In the genomic region with DNA sequence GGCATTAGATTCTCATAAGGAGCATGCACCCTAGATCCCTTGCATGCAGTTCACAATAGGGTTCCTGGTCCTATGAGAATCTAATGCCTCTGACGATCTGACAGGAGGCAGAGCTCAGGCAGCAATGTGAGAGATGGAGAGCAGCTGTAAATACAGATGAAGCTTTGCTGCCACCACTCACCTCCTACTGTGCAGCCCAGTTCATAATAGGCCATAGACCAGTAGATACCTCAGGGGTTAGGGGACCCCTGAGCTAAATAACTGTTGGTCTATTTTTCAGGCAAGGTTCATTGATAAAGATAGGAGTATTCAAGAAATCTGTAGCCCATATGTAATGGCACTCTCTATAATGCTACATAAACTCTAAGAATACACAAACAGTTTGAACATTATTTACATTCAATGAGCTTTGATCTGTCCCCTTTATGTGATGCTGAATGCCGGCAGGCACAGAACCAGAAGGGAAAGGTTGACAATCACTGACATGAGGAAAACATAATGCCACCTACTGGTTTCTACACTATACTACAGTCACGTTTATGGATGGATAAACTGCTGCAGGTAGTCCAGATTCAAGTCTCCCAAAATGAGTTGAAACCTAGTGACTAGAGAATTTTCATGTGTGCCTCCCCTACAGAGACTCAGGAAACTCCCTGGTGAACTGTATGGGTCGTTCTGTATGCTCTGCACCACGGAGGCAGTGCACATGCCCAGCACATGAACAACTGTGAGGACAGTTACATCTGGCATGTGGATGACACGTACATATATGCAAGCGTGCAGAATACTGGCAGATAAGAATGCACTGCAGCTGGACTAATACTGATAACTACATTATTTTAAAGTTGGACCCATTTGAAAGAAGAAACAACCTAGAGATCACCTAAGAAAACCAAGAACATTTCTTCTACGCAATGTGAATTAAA, we compare ENCODE assay signal across 8 cellular contexts.
A peak's percentile ranks its signal among the peaks of the same experiment; 100 is the strongest.
DNase-seq lines count a peak whose midpoint lies in the region; ATAC-seq and TF ChIP-seq lines count a peak whose summit lies in the region.

No MANE protein-coding gene starts in this region.

- TF ChIP-seq CTCF in NB4 (IDR thresholded peaks at IDR 0.05; ENCODE audit: low read depth, low read length) (peak; percentile 53), heart left ventricle (IDR thresholded peaks at IDR 0.05) (peak; percentile 43 to 75 (median 62)), suprapubic skin (IDR thresholded peaks at IDR 0.05) (peak; percentile 11 to 49)

- WGBS in heart left ventricle, 4 donors, result 47 to 59% (median 52%) methylated on average over 8 of the region's 8 CpGs
- WGBS in suprapubic skin, result 55% methylated on average over 8 of the region's 8 CpGs

- H3K27me3 ChIP-seq in heart left ventricle (no peaks in the 10 kb centered on the region), suprapubic skin (no peaks in the 10 kb centered on the region)

- TF ChIP-seq POLR2A in NB4 (IDR thresholded peaks at IDR 0.05; ENCODE audit: extremely low read depth, insufficient read length) (no peak), heart left ventricle (IDR thresholded peaks at IDR 0.05) (no peak), suprapubic skin (IDR thresholded peaks at IDR 0.05) (no peak)

- peak; percentile 57 for ATAC-seq in Right ventricle myocardium inferior
- peak; percentile 80 for ATAC-seq in HG02588 (IDR thresholded peaks at IDR 0.05; ENCODE audit: unreplicated experiment)
- peak in 3 of 4 donors; percentile 66 to 80 (median 75) for ATAC-seq in heart left ventricle

- no peak overlapping the region for H3K4me3 ChIP-seq in NB4 (ENCODE audit: low read depth, low read length)
- H3K4me3 ChIP-seq in heart left ventricle, result no peak overlapping the region
- H3K4me3 ChIP-seq in suprapubic skin, result no peak overlapping the region

- H3K4me1 ChIP-seq in heart left ventricle, result peaks cover 0 to 28% (median 2%) of the 10 kb centered on the region in 12 donors
- H3K4me1 ChIP-seq in suprapubic skin, result no peaks in the 10 kb centered on the region

- DNase-seq in Right ventricle myocardium inferior (ENCODE audit: missing footprints) (no peak), cardiac septum (ENCODE audit: low spot score) (no peak), NB4 (ENCODE audit: low read depth) (peak; percentile 50), UCSD-AML1 (lab: John Stamatoyannopoulos, UW; ENCODE audit: unreplicated experiment) (peak; percentile 7), heart left ventricle (no peak), suprapubic skin (ENCODE audit: low spot score in 2 of 2) (no peak), NCI-H1930 (lab: John Stamatoyannopoulos, UW) (no peak)

- H3K9me3 ChIP-seq in heart left ventricle (no peaks in the 10 kb centered on the region), suprapubic skin (no peaks in the 10 kb centered on the region)

- intact Hi-C loops in Right ventricle myocardium inferior (cut with DNase I), result loop anchor here (1.0 kb wide), 1 partner anchor 211 kb away; no protein-coding TSS in a partner anchor
- intact Hi-C loops in cardiac septum (cut with DNase I), result no loop called here
- intact Hi-C loops in heart left ventricle (cut with DNase I), result loop anchor here in 5 of 10 donors (1.0 to 5.0 kb wide), 4 partner anchors 208 to 213 kb away; no protein-coding TSS in a partner anchor

- TF ChIP-seq EP300 in suprapubic skin (IDR thresholded peaks at IDR 0.05), result no peak

- H3K27ac ChIP-seq in heart left ventricle (no peak overlapping the region), suprapubic skin (no peak overlapping the region)

- H3K36me3 ChIP-seq in heart left ventricle (peaks cover 0 to 84% (median 25%) of the 10 kb centered on the region in 9 donors), suprapubic skin (peaks cover 27% of the 10 kb centered on the region)

Comparison
In these comparisons a context has a peak if more than half of its experiments do, and no peak if none do; other contexts are left out.
1. DNase-seq: peak in NB4 (single experiment) and UCSD-AML1 (single experiment); none in Right ventricle myocardium inferior (single experiment), cardiac septum (single experiment), heart left ventricle (0 of 5), suprapubic skin (0 of 2) and NCI-H1930 (0 of 2).
2. Peak in every context shown above with its lines, with median percentiles within 50 percentile points of each other: ATAC-seq and CTCF ChIP-seq.